ENCODE assay signal across 27 cellular contexts in genomic region chr7:148809856-148810255, GRCh38.
DNase-seq lines count a peak whose midpoint lies in the region; ATAC-seq and TF ChIP-seq lines count a peak whose summit lies in the region.
"Had no signal": no experiment of that assay in that cellular context is flagged by ENCODE, and none has a peak within 500 bp of the region (broad histone marks: within the 10 kb centered on the region; RNA-seq: fewer than 3 reads in every experiment).

No MANE protein-coding gene starts in this region.

- peaks cover 22% of the 10 kb centered on the region for H3K36me3 ChIP-seq in H7 (replicated peaks; ENCODE audit: control insufficient read depth, insufficient read depth, low read length)
- H3K36me3 ChIP-seq: sigmoid colon, transverse colon had no signal

- H3K27me3 ChIP-seq in H7 (ENCODE audit: control insufficient read depth, insufficient read depth, low read length), result no peaks in the 10 kb centered on the region
- H3K27me3 ChIP-seq: BE2C, esophagus muscularis mucosa, gastroesophageal sphincter, sigmoid colon, transverse colon had no signal

- H3K4me1 Mint-ChIP-seq in nephron progenitor cell, result peaks cover 10% of the 10 kb centered on the region

- no peak overlapping the region for H3K4me3 ChIP-seq in H7 (ENCODE audit: insufficient read depth, low read depth, low read length)
- H3K4me3 ChIP-seq: esophagus muscularis mucosa, gastroesophageal sphincter, left ventricle myocardium inferior, sigmoid colon, transverse colon had no signal

- no peaks in the 10 kb centered on the region for H3K9me3 Mint-ChIP-seq in nephron progenitor cell
- H3K9me3 Mint-ChIP-seq: T-cell had no signal

- peaks cover 71% of the 10 kb centered on the region for H3K36me3 Mint-ChIP-seq in nephron progenitor cell (ENCODE audit: low read depth)

- no peak for TF ChIP-seq CTCF in nephron progenitor cell (IDR thresholded peaks at IDR 0.05)

- H3K27ac Mint-ChIP-seq in nephron progenitor cell, result peak overlapping the region; percentile 53
- H3K27ac Mint-ChIP-seq: T-cell had no signal

- DNase-seq in NCI-H82 (lab: John Stamatoyannopoulos, UW), result peak; percentile 16
- DNase-seq in NCI-H82 treated with DMSO at 0.1 percent for 48 hours (lab: John Stamatoyannopoulos, UW; ENCODE audit: unreplicated experiment), result no peak
- DNase-seq in H7, result peak; percentile 55
- peak in 38 of 61 donors; percentile 5 to 83 (median 24) for DNase-seq in caudate nucleus (lab: John Stamatoyannopoulos, UW)
- DNase-seq in nephron progenitor cell, result no peak
- DNase-seq in medulla oblongata (ENCODE audit: extremely low spot score), result no peak
- DNase-seq in NCI-H1694 treated with DMSO at 0.1 percent for 48 hours (lab: John Stamatoyannopoulos, UW), result no peak
- DNase-seq: activated gamma-delta T cell; aorta; BE2C; cerebellar nuclear complex; effector CD4-positive, alpha-beta T cell; GF-D8; GOT3; left ventricle myocardium inferior; NCI-H1105 treated with DMSO at 0.1 percent for 48 hours; NCI-H2171; OCI-M1; SHP77 treated with DMSO at 0.1 percent for 48 hours; sigmoid colon; stimulated activated naive CD8-positive, alpha-beta T cell treated with anti-CD3 and anti-CD28 coated beads, Interleukin-15, Interleukin-2, amounts not matched to agents 100 U/mL and 50 U/mL, for 24 hours; T-cell; transverse colon; WERI-Rb-1 had no signal

- H3K27ac ChIP-seq in caudate nucleus (ENCODE audit: low read depth, low read length), result no peak overlapping the region
- H3K27ac ChIP-seq: esophagus muscularis mucosa, gastroesophageal sphincter, left ventricle myocardium inferior, sigmoid colon, transverse colon, WERI-Rb-1 had no signal

- H3K4me3 Mint-ChIP-seq in nephron progenitor cell, result no peak overlapping the region
- H3K4me3 Mint-ChIP-seq: T-cell had no signal

- H3K27me3 Mint-ChIP-seq in nephron progenitor cell (ENCODE audit: low read depth, poor library complexity), result no peaks in the 10 kb centered on the region
- H3K27me3 Mint-ChIP-seq: T-cell had no signal

- no peak for ATAC-seq in HG03432 (IDR thresholded peaks at IDR 0.05; ENCODE audit: unreplicated experiment)
- ATAC-seq: gastroesophageal sphincter; stimulated activated naive CD8-positive, alpha-beta T cell treated with anti-CD3 and anti-CD28 coated beads, Interleukin-15, Interleukin-2, amounts not matched to agents 100 U/mL and 50 U/mL, for 24 hours; T-cell had no signal

Comparison
In these comparisons a context has a peak if more than half of its experiments do, and no peak if none do; other contexts are left out.
1. DNase-seq: peak in NCI-H82 (single experiment), H7 (single experiment) and caudate nucleus (38 of 61); none in NCI-H82 treated with DMSO at 0.1 percent for 48 hours (single experiment), nephron progenitor cell (single experiment), medulla oblongata (single experiment) and NCI-H1694 treated with DMSO at 0.1 percent for 48 hours (single experiment).